18 cellular contexts compared by ENCODE assay signal in the genomic region with DNA sequence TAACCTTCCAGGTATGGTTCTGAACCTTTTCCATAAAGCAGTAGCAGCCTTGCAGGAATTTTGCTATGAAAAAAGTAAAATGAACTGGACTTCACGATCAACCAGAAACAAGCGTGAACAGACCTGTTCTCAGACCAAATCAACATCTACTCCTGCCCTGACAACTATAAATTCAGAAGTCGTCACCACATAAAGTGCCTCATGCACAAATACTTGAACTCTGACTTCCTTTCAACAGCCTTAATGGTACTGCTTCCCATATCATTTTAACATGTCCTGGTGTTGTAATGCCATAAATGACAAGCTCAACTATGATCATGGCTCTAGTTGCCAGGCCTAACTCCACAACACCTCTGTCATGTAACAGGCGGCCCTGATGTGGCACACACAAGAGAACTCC.
"Had no signal": no experiment of that assay in that cellular context is flagged by ENCODE, and none has a peak within 500 bp of the region (broad histone marks: within the 10 kb centered on the region; RNA-seq: fewer than 3 reads in every experiment).

No MANE protein-coding gene starts in this region.

- ATAC-seq: foreskin keratinocyte, gastroesophageal sphincter, heart right ventricle, left cardiac atrium, left lung, left ventricle myocardium superior, lower lobe of right lung, mucosa of descending colon had no signal

- H3K4me3 ChIP-seq: coronary artery, dorsolateral prefrontal cortex, esophagus muscularis mucosa, gastroesophageal sphincter, heart right ventricle, left lung, lower lobe of right lung, mucosa of descending colon had no signal

- H3K36me3 ChIP-seq: esophagus muscularis mucosa, gastroesophageal sphincter, heart right ventricle, left lung, lower lobe of right lung had no signal

- H3K4me1 ChIP-seq: left lung had no signal

- H3K27ac Mint-ChIP-seq: mesothelial cell of epicardium had no signal

- H3K36me3 Mint-ChIP-seq: mesothelial cell of epicardium, naive B cell had no signal

- H3K9me3 Mint-ChIP-seq: mesothelial cell of epicardium had no signal

- H3K4me3 Mint-ChIP-seq: mesothelial cell of epicardium, naive B cell had no signal

- H3K27ac ChIP-seq: coronary artery, dorsolateral prefrontal cortex, esophagus muscularis mucosa, foreskin keratinocyte, gastroesophageal sphincter, heart right ventricle, left lung, lower lobe of right lung had no signal

- H3K27me3 ChIP-seq: esophagus muscularis mucosa, foreskin keratinocyte, gastroesophageal sphincter, left lung had no signal

- DNase-seq: dermis blood vessel endothelial cell; dorsolateral prefrontal cortex; effector CD4-positive, alpha-beta T cell; effector memory CD4-positive, alpha-beta T cell; foreskin keratinocyte; heart right ventricle; hippocampal formation; left cardiac atrium; left lung; left ventricle myocardium superior; lower lobe of right lung; mesenchymal stem cell; mucosa of descending colon; naive B cell had no signal

- H3K4me1 Mint-ChIP-seq: naive B cell had no signal

- H3K9me3 ChIP-seq: esophagus muscularis mucosa, gastroesophageal sphincter, heart right ventricle, left lung, lower lobe of right lung, mucosa of descending colon had no signal
